8 cellular contexts compared by ENCODE assay signal in the genomic region with DNA sequence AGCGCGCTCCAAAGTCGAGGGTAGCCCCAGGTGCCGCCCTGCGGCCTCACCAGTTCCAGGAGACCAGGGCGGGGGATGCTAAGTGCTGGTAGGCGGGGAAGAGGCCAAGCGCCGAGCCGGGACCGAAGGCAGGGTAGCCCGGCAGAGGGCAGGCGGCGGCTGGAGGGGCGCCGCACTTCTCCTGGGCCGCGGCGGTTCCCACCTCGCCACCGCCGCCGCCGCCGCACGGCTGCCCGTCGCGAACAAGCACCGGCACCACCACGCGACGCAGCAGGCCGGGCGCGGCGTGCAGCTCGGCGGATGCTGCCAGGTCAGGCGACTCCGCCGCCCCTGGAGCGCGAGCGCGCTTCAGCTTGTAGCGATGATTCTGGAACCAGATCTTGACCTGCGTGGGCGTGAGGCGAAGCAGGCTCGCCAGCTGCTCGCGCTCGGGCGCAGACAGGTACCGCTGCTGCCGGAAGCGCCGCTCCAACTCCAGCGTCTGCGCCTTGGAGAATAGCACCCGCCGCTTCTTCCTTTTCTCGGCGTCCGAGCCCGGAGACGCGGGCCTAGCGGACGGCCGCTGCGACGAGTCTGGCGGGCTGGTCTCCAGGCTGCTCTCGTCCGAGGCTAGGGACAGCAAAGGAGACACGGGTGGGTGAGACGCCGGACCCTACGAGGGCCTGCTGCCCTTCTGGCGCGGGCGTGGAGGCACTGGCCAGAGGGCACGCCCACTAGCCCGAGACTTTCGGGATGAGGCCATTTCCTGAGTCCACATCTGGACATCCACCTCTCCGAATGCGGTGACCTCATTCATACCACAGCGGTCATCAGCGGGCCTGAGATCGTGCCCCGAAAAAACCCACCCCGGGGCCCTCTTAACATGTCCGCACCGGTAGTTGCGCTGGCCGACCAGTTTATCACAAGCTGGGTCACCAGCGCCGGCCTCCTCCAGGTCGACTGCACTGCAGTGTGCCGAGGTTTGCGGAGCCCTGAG. TPM values are rescaled to one million over a fixed set of nuclear protein-coding genes. Genes with fewer than 3 reads are reported as not detected.
DNase-seq lines count a peak whose midpoint lies in the region; ATAC-seq lines count a peak whose summit lies in the region.
"Had no signal": no experiment of that assay in that cellular context is flagged by ENCODE, and none has a peak within 500 bp of the region (broad histone marks: within the 10 kb centered on the region; RNA-seq: fewer than 3 reads in every experiment).

No MANE protein-coding gene starts in this region.

- H3K14ac ChIP-seq in mesenchymal stem cell (ENCODE audit: low read length in 2 of 2), result no peak overlapping the region

- no peak overlapping the region for H2BK5ac ChIP-seq in mesenchymal stem cell (ENCODE audit: low read depth, low read length, poor library complexity, severe bottlenecking)

- peak; percentile 53 for DNase-seq in NCI-H2107 (lab: John Stamatoyannopoulos, UW)
- peak; percentile 30 for DNase-seq in dermis blood vessel endothelial cell
- DNase-seq in mesenchymal stem cell, result peak; percentile 37
- no peak for DNase-seq in stimulated activated CD4-positive, alpha-beta T cell treated with anti-CD3 and anti-CD28 coated beads, Interleukin-4, amount 100 ng/mL, for 4 hours

- no peak overlapping the region for H2BK15ac ChIP-seq in mesenchymal stem cell (ENCODE audit: low read depth, poor library complexity, severe bottlenecking)

- H3K9ac ChIP-seq in mesenchymal stem cell (ENCODE audit: low read length), result peak overlapping the region; percentile 11

- H2BK120ac ChIP-seq in mesenchymal stem cell (ENCODE audit: low read depth, low read length), result no peak overlapping the region

- H3K4ac ChIP-seq in mesenchymal stem cell (ENCODE audit: low read depth in 1 of 2, low read length in 2 of 2), result no peak overlapping the region

- no peak overlapping the region for H3K27ac ChIP-seq in mesenchymal stem cell (ENCODE audit: low read length, poor library complexity, severe bottlenecking)

- H3K4me2 ChIP-seq in mesenchymal stem cell (ENCODE audit: low read length, poor library complexity, severe bottlenecking), result peak overlapping the region; percentile 91

- H3K23ac ChIP-seq in mesenchymal stem cell (ENCODE audit: low read length in 2 of 2), result peak overlapping the region in 1 of 2 experiments; percentile 46

- peak overlapping the region; percentile 54 to 79 for H3K4me3 ChIP-seq in mesenchymal stem cell (ENCODE audit: insufficient read depth in 1 of 2, low read depth in 1 of 2, low read length in 2 of 2)

- WGBS in mesenchymal stem cell, result 1% methylated on average over 100 of the region's 103 CpGs

- peak; percentile 52 for ATAC-seq in GM18498 (IDR thresholded peaks at IDR 0.05; ENCODE audit: unreplicated experiment)
- no peak for ATAC-seq in HG03439 (IDR thresholded peaks at IDR 0.05; ENCODE audit: unreplicated experiment)
- ATAC-seq in HG03457 (IDR thresholded peaks at IDR 0.05; ENCODE audit: unreplicated experiment), result no peak

- no peak overlapping the region for H2BK12ac ChIP-seq in mesenchymal stem cell (ENCODE audit: low read length in 2 of 2)

- H4K8ac ChIP-seq in mesenchymal stem cell (ENCODE audit: low read length), result no peak overlapping the region

- no peaks in the 10 kb centered on the region for H3K36me3 ChIP-seq in mesenchymal stem cell (ENCODE audit: control insufficient read depth in 1 of 2, insufficient read depth in 2 of 2, low read depth in 1 of 2, low read length in 2 of 2)

- no peaks in the 10 kb centered on the region for H3K9me3 ChIP-seq in mesenchymal stem cell (ENCODE audit: control insufficient read depth, low read length)

- no peak overlapping the region for H2AFZ ChIP-seq in mesenchymal stem cell (ENCODE audit: low read depth, low read length)

- H2AK5ac ChIP-seq in mesenchymal stem cell (ENCODE audit: low read length, severe bottlenecking), result no peak overlapping the region

- no peaks in the 10 kb centered on the region for H3K79me1 ChIP-seq in mesenchymal stem cell (replicated peaks; ENCODE audit: low read length, poor library complexity, severe bottlenecking)

- H3K18ac ChIP-seq in mesenchymal stem cell (ENCODE audit: low read depth in 1 of 2, low read length in 2 of 2), result no peak overlapping the region

- no peak overlapping the region for H4K91ac ChIP-seq in mesenchymal stem cell (ENCODE audit: low read length)

- H3K4me1 ChIP-seq in mesenchymal stem cell (ENCODE audit: control insufficient read depth, insufficient read depth, low read depth, low read length), result peaks cover 32% of the 10 kb centered on the region

- H3K27me3 ChIP-seq in mesenchymal stem cell (ENCODE audit: control insufficient read depth in 1 of 2, insufficient read depth in 1 of 2, low read length in 2 of 2), result peaks cover 94 to 96% of the 10 kb centered on the region in 2 experiments

RNA-seq across cellular contexts. Expression of gene NKX2-8, which starts 1.3 kb away (rescaled TPM):
- not detected in 2 replicates for total RNA-seq in dermis blood vessel endothelial cell
- polyA plus RNA-seq in mesenchymal stem cell (2013, experiment 1 of 2), result not detected
- polyA plus RNA-seq in mesenchymal stem cell (2013, experiment 2 of 2), result not detected
- total RNA-seq: T-helper 1 cell treated with Interleukin-12 subunit alpha and Interleukin-12 subunit beta and Interleukin-4 antibody, amounts not matched to agents 30 ng/mL and 1 ng/mL, for 36 hours had no signal

Comparison
In these comparisons a context has a peak if more than half of its experiments do, and no peak if none do; other contexts are left out.
1. DNase-seq: peak in NCI-H2107 (single experiment), dermis blood vessel endothelial cell (single experiment) and mesenchymal stem cell (single experiment); none in stimulated activated CD4-positive, alpha-beta T cell treated with anti-CD3 and anti-CD28 coated beads, Interleukin-4, amount 100 ng/mL, for 4 hours (0 of 2).